Comparison of ENCODE assay signal across 9 cellular contexts in the genomic region with DNA sequence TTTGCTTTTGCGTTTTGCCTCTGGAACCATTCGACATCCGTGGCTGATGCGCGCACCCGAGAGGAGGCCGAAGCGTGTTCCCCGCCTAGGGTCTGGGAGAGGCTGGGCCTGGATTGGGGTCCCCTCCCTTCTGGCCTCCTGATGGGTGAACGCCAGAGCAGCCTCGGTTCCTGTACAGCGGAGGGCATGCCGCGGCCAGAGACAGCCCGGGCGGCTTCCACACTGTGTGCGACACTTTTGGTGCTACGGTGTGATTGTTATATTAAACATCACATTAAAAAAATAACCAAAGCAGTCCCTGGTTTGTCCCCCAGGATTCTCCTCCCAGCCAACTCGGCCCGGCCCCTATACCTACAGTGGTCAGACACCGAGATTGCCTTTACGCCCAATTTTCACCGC. TPM values are rescaled to one million over a fixed set of nuclear protein-coding genes. Genes with fewer than 3 reads are reported as not detected.
DNase-seq lines count a peak whose midpoint lies in the region; ATAC-seq and TF ChIP-seq lines count a peak whose summit lies in the region.
"Had no signal": no experiment of that assay in that cellular context is flagged by ENCODE, and none has a peak within 500 bp of the region (broad histone marks: within the 10 kb centered on the region; RNA-seq: fewer than 3 reads in every experiment).

No MANE protein-coding gene starts in this region.

- H3K27me3 ChIP-seq in HUES48 (ENCODE audit: control insufficient read depth, insufficient read depth, low read length) = peaks cover 100% of the 10 kb centered on the region
- peaks cover 6 to 29% of the 10 kb centered on the region in 2 donors for H3K27me3 ChIP-seq in breast epithelium
- H3K27me3 ChIP-seq in muscle layer of duodenum (ENCODE audit: low read depth, low read length) = peaks cover 80% of the 10 kb centered on the region
- H3K27me3 ChIP-seq in WERI-Rb-1 (ENCODE audit: insufficient read depth, low read depth, severe bottlenecking) = peaks cover 40% of the 10 kb centered on the region

- no peak overlapping the region for H3K27ac ChIP-seq in HUES48 (ENCODE audit: low read depth, low read length)
- H3K27ac ChIP-seq in breast epithelium = peak overlapping the region; percentile 91 to 96
- no peak overlapping the region for H3K27ac ChIP-seq in muscle layer of duodenum (ENCODE audit: low read length)
- no peak overlapping the region; the same call in 1 of the 2 replicates for H3K27ac ChIP-seq in WERI-Rb-1

- peaks cover 4% of the 10 kb centered on the region; the same call in 1 of the 2 replicates for H3K9me3 ChIP-seq in HUES48 (ENCODE audit: control insufficient read depth, insufficient read depth, low read length)
- no peaks in the 10 kb centered on the region for H3K9me3 ChIP-seq in breast epithelium
- no peaks in the 10 kb centered on the region for H3K9me3 ChIP-seq in muscle layer of duodenum (ENCODE audit: control insufficient read depth in 1 of 2, low read length in 2 of 2)
- peaks cover 20% of the 10 kb centered on the region for H3K9me3 ChIP-seq in WERI-Rb-1 (ENCODE audit: severe bottlenecking)

- no peak for TF ChIP-seq POLR2A in breast epithelium (IDR thresholded peaks at IDR 0.05)

- H3K36me3 ChIP-seq in HUES48 (ENCODE audit: control insufficient read depth, insufficient read depth, low read length) (no peaks in the 10 kb centered on the region), breast epithelium (no peaks in the 10 kb centered on the region), muscle layer of duodenum (ENCODE audit: control insufficient read depth in 1 of 2, insufficient read depth in 2 of 2, low read length in 2 of 2) (no peaks in the 10 kb centered on the region), WERI-Rb-1 (no peaks in the 10 kb centered on the region)

- H3K4me1 ChIP-seq in HUES48 (ENCODE audit: control insufficient read depth, insufficient read depth, low read length) (peaks cover 2% of the 10 kb centered on the region; the same call in 1 of the 2 replicates), breast epithelium (peaks cover 0 to 4% of the 10 kb centered on the region in 2 donors), muscle layer of duodenum (ENCODE audit: control insufficient read depth in 1 of 2, insufficient read depth in 2 of 2, low read length in 2 of 2) (peaks cover 0 to 45% of the 10 kb centered on the region in 2 donors)

- intact Hi-C loops in breast epithelium (cut with DNase I; ENCODE audit: low total_unique reads) = loop anchor here (5.0 kb wide), 1 partner anchor 793 kb away; no protein-coding TSS in a partner anchor

- DNase-seq in ACHN = peak; percentile 39
- DNase-seq in breast epithelium (ENCODE audit: low spot score in 2 of 2) = peak in 1 of 2 donors; percentile 50
- DNase-seq in WERI-Rb-1 = no peak
- DNase-seq in HT-29 (ENCODE audit: low spot score) = no peak

- H3K4me3 ChIP-seq in HUES48 (ENCODE audit: low read depth, low read length) (0 out of 2 replicates have a peak overlapping the region, but pooled peaks have one; percentile 49), breast epithelium (peak overlapping the region; percentile 57 to 85 (median 65)), muscle layer of duodenum (ENCODE audit: low read depth in 1 of 2, low read length in 2 of 2) (peak overlapping the region; percentile 57 to 80), WERI-Rb-1 (ENCODE audit: low read depth, low read length) (no peak overlapping the region)

- no peak for TF ChIP-seq CTCF in breast epithelium (IDR thresholded peaks at IDR 0.05)
- TF ChIP-seq CTCF in WERI-Rb-1 (IDR thresholded peaks at IDR 0.05; ENCODE audit: low read depth, low read length) = no peak

- H3K9ac ChIP-seq in HUES48 (ENCODE audit: low read depth, low read length) = no peak overlapping the region

- ATAC-seq in HG02759 (IDR thresholded peaks at IDR 0.05; ENCODE audit: unreplicated experiment) = no peak
- no peak for ATAC-seq in GM19463 (IDR thresholded peaks at IDR 0.05; ENCODE audit: unreplicated experiment)

- in situ Hi-C loops in ACHN (cut with HindIII; ENCODE audit: low pct_ligation_motif_present, low pct_unique_long_range_greater_than_20kb, low sequenced_read_pairs) = loop anchor here (10.0 kb wide), 1 partner anchor 775 kb away; no protein-coding TSS in a partner anchor

RNA-seq across cellular contexts. Expression of gene HOXA7, which starts 3.7 kb away (rescaled TPM):
- 1 to 10 TPM; 4.6 to 8.8 (median 6.2) TPM for total RNA-seq in breast epithelium
- 5.6 and 10.7 TPM in 2 replicates for total RNA-seq in HT-29 (2014; rRNA removed; shearing (Covaris generic))
- total RNA-seq: SK-MEL-5 had no signal

RNA-seq across cellular contexts. Expression of gene HOXA9, which starts 5.2 kb away (rescaled TPM):
- total RNA-seq in breast epithelium = 10 to 100 TPM in 1 of 3 donors, 1 to 10 TPM in 2; 7.5 to 18.4 (median 9.0) TPM
- 96.1 and 99.2 TPM in 2 replicates for total RNA-seq in HT-29 (2014; rRNA removed; shearing (Covaris generic))
- total RNA-seq: SK-MEL-5 had no signal

RNA-seq across cellular contexts. Expression of gene HOXA3, which starts 7.8 kb away (rescaled TPM):
- total RNA-seq in breast epithelium = 1 to 10 TPM; 4.5 to 6.4 (median 4.6) TPM
- total RNA-seq in HT-29 (2014; rRNA removed; shearing (Covaris generic)) = 27.8 and 29.0 TPM in 2 replicates

RNA-seq across cellular contexts. Expression of gene HOXA6, which starts 12.6 kb away (rescaled TPM):
- total RNA-seq in breast epithelium = 10 to 100 TPM in 1 of 3 donors, 1 to 10 TPM in 2; 7.9 to 16.0 (median 9.0) TPM
- total RNA-seq in HT-29 (2014; rRNA removed; shearing (Covaris generic)) = 25.5 and 28.1 TPM in 2 replicates

RNA-seq across cellular contexts. Expression of gene HOXA10, which starts 14.0 kb away (rescaled TPM):
- 10 to 100 TPM in 1 of 3 donors, 1 to 10 TPM in 2; 2.3 to 21.1 (median 5.2) TPM for total RNA-seq in breast epithelium
- 78.9 and 86.4 TPM in 2 replicates for total RNA-seq in HT-29 (2014; rRNA removed; shearing (Covaris generic))
- total RNA-seq: SK-MEL-5 had no signal

Comparison
In these comparisons a context has a peak if more than half of its experiments do, and no peak if none do; other contexts are left out.
1. H3K27ac ChIP-seq: peak in breast epithelium (2 of 2); none in HUES48 (single experiment), muscle layer of duodenum (single experiment) and WERI-Rb-1 (single experiment).